9 cellular contexts compared by ENCODE assay signal in the genomic region with DNA sequence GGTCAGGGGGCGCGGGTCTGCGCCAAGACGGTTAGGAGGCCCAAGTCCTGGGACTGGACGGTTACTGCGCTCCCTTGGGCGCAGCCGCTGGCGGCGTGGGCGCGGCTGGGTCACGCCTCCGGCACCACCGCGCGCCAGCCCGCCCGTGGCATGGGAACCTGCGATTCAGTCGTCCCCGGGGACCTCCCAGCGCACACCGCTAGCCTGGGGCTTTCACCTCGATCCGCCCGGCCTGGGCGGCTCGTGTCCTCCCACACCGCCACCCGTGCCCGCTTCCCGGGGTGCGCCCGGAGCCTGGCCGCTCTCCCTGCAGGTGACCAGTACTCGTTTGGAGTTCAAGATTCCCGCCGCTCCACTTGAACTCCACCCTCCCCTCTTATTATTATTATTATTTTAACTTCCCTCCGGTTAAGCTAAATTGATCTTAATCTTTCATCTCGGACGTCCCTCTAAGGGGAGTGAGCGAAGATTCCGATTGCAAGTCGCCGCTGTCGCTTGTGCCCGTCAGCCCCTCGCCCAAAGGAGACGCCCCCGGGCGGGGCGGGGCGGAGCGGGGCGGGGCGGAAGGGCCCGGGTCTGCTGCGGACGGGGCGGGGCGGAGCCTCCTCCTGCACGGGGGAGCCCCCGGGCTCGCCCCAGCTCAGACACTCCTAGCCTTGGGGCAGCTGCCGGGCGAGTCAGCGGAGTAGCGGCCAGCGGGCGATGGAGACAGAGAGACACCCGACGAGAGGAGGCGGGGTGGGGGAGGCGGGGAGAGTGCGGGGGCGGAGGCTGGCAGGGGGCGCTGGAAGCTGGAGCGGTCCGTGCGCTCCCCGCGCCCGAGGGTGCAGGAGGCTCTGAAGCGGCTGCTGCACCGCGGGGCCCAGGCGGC. TPM values are rescaled to one million over a fixed set of nuclear protein-coding genes. Genes with fewer than 3 reads are reported as not detected.
DNase-seq lines count a peak whose midpoint lies in the region; ATAC-seq, FAIRE-seq and TF ChIP-seq lines count a peak whose summit lies in the region.
"Had no signal": no experiment of that assay in that cellular context is flagged by ENCODE, and none has a peak within 500 bp of the region (broad histone marks: within the 10 kb centered on the region; RNA-seq: fewer than 3 reads in every experiment).

A gene with protein sequence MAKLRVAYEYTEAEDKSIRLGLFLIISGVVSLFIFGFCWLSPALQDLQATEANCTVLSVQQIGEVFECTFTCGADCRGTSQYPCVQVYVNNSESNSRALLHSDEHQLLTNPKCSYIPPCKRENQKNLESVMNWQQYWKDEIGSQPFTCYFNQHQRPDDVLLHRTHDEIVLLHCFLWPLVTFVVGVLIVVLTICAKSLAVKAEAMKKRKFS (plus strand): TSS at position 643 of the 871 bp plus-strand sequence. CDS start 445 bp downstream, outside the sequence.

- H3K4me1 ChIP-seq in SJCRH30 (peaks cover 11% of the 10 kb centered on the region; the same call in 1 of the 2 replicates), pancreas (peaks cover 0 to 8% (median 3%) of the 10 kb centered on the region in 3 donors)

- peak; percentile 88 for ATAC-seq in GM21717 (IDR thresholded peaks at IDR 0.05; ENCODE audit: unreplicated experiment)
- peak; percentile 87 to 91 (median 90) for ATAC-seq in pancreas

- intact Hi-C loops in head of caudate nucleus (cut with DNase I) = loop anchor here (5.0 kb wide), 3 partner anchors 124 to 211 kb away; partner anchors contain the start of gene CNOT2
- intact Hi-C loops in pancreas (cut with DNase I) = no loop called here

- TF ChIP-seq CTCF in pancreas (IDR thresholded peaks at IDR 0.05) = no peak
- TF ChIP-seq CTCF in type B pancreatic cell (conservative IDR thresholded peaks at IDR 0.05) = no peak

- peak within 1 kb of the TSS; percentile 89 to 98 (median 94) for H3K4me3 Mint-ChIP-seq in IgD-negative memory B cell
- peak within 1 kb of the TSS; percentile 94 for H3K4me3 Mint-ChIP-seq in type B pancreatic cell

- H3K9me3 ChIP-seq in SJCRH30 (replicated peaks) (no peaks in the 10 kb centered on the region), pancreas (no peaks in the 10 kb centered on the region)

- H3K4me1 Mint-ChIP-seq in IgD-negative memory B cell (peaks cover 11 to 20% (median 19%) of the 10 kb centered on the region in 3 donors), type B pancreatic cell (ENCODE audit: unreplicated experiment) (no peaks in the 10 kb centered on the region)

- H3K36me3 ChIP-seq in SJCRH30 (no peaks in the 10 kb centered on the region; the same call in 1 of the 2 replicates), pancreas (no peaks in the 10 kb centered on the region)

- peak within 1 kb of the TSS in 2 of 3 donors; percentile 30 to 90 for H3K27ac Mint-ChIP-seq in IgD-negative memory B cell
- H3K27ac Mint-ChIP-seq in type B pancreatic cell = peak within 1 kb of the TSS; percentile 85

- FAIRE-seq in pancreas (lab: Jason Lieb, UNC) = no peak
- FAIRE-seq: islet of Langerhans had no signal

- H3K4me3 ChIP-seq in SJCRH30 (peak within 1 kb of the TSS; percentile 73), pancreas (peak within 1 kb of the TSS; percentile 39 to 75 (median 56))

- peak; percentile 33 for DNase-seq in DMS153 (lab: John Stamatoyannopoulos, UW)
- DNase-seq in SJCRH30 = peak; percentile 84
- peak; percentile 6 to 83 (median 44) for DNase-seq in activated naive CD4-positive, alpha-beta T cell (lab: John Stamatoyannopoulos, UW)
- DNase-seq in head of caudate nucleus = peak; percentile 75 to 95 (median 87)
- peak; percentile 44 to 82 (median 56) for DNase-seq in pancreas
- DNase-seq in type B pancreatic cell (ENCODE audit: extremely low spot score, unreplicated experiment) = peak; percentile 86

- H3K36me3 Mint-ChIP-seq in IgD-negative memory B cell (no peaks in the 10 kb centered on the region), type B pancreatic cell (no peaks in the 10 kb centered on the region)

- H3K27me3 Mint-ChIP-seq in IgD-negative memory B cell (peaks cover 16% of the 10 kb centered on the region), type B pancreatic cell (peaks cover 30% of the 10 kb centered on the region)

- 0 to 1% methylated on average over 65 to 88 of the region's 88 CpGs for WGBS in pancreas, 2 donors

- peak within 1 kb of the TSS; percentile 30 for H3K27ac ChIP-seq in SJCRH30
- no peak within 1 kb of the TSS for H3K27ac ChIP-seq in pancreas

- H3K9me3 Mint-ChIP-seq in IgD-negative memory B cell (no peaks in the 10 kb centered on the region), type B pancreatic cell (no peaks in the 10 kb centered on the region)

- H3K27me3 ChIP-seq in SJCRH30 (no peaks in the 10 kb centered on the region), pancreas (peaks cover 0 to 40% (median 0%) of the 10 kb centered on the region in 4 donors)

RNA-seq across cellular contexts. Expression of the gene that starts here (rescaled TPM):
- polyA plus RNA-seq in IgD-negative memory B cell (0.19 TPM), pancreas (under 1 TPM; 0.38 to 0.61 TPM)
- total RNA-seq in SJCRH30 (2014; rRNA removed; shearing (Covaris generic)) = 4.1 and 4.3 TPM in 2 replicates
- total RNA-seq in pancreas (1 to 10 TPM in 1 of 6 donors, under 1 TPM in 5; 0.12 to 1.1 (median 0.26) TPM), type B pancreatic cell (ENCODE audit: low replicate concordance) (3.9 and 8.4 TPM in 2 replicates)

Comparison
In these comparisons a context has a peak if more than half of its experiments do, and no peak if none do; other contexts are left out.
1. DNase-seq: peak in every context shown above with its lines; median percentile 87 in head of caudate nucleus; 86 in type B pancreatic cell; 84 in SJCRH30; 56 in pancreas; 44 in activated naive CD4-positive, alpha-beta T cell; 33 in DMS153.